20 cellular contexts compared by ENCODE assay signal in genomic region chr7:99038086-99038855, GRCh38.
"Had no signal": no experiment of that assay in that cellular context is flagged by ENCODE, and none has a peak within 500 bp of the region (broad histone marks: within the 10 kb centered on the region; RNA-seq: fewer than 3 reads in every experiment).

No MANE protein-coding gene starts in this region.

- H3K9me3 Mint-ChIP-seq: activated T-cell treated with anti-CD3 and anti-CD28 coated beads, Interleukin-2, amount 50 U/mL, for 4 hours; T-cell had no signal

- H3K4me1 Mint-ChIP-seq: activated CD8-positive, alpha-beta memory T cell treated with anti-CD3 and anti-CD28 coated beads, Interleukin-2, amount 10 ng/mL, durations not matched to agents 7 days and 5 days; T-cell had no signal

- DNase-seq: activated CD4-positive, alpha-beta T cell treated with anti-CD3 and anti-CD28 coated beads, Interleukin-2, amount 50 U/mL, for 48 hours; activated CD4-positive, CD25-positive, alpha-beta regulatory T cell treated with anti-CD3 and anti-CD28 coated beads, Interleukin-2, amount 50 U/mL, for 72 hours; activated CD8-positive, alpha-beta memory T cell treated with anti-CD3 and anti-CD28 coated beads, Interleukin-2, amount 10 ng/mL, durations not matched to agents 7 days and 5 days; activated gamma-delta T cell; activated T-cell treated with anti-CD3 and anti-CD28 coated beads, Interleukin-2, amount 50 U/mL, for 4 hours; dermis blood vessel endothelial cell; heart left ventricle; left cardiac atrium; lower lobe of right lung; right cardiac atrium; small intestine; stimulated activated CD4-positive, alpha-beta T cell treated with anti-CD3 and anti-CD28 coated beads, Interleukin-4, amount 100 ng/mL, for 24 hours; stimulated activated naive CD4-positive, alpha-beta T cell treated with Interleukin-2 at 50 U/mL for 16 hours; substantia nigra; T-cell; T-helper 9 cell had no signal

- H3K4me3 Mint-ChIP-seq: activated CD8-positive, alpha-beta memory T cell treated with anti-CD3 and anti-CD28 coated beads, Interleukin-2, amount 10 ng/mL, durations not matched to agents 7 days and 5 days; activated T-cell treated with anti-CD3 and anti-CD28 coated beads, Interleukin-2, amount 50 U/mL, for 4 hours; T-cell had no signal

- H3K4me3 ChIP-seq: ascending aorta, heart left ventricle, lower lobe of right lung, prostate gland had no signal

- H3K27ac Mint-ChIP-seq: activated CD8-positive, alpha-beta memory T cell treated with anti-CD3 and anti-CD28 coated beads, Interleukin-2, amount 10 ng/mL, durations not matched to agents 7 days and 5 days; T-cell had no signal

- H3K9me3 ChIP-seq: ascending aorta, heart left ventricle, lower lobe of right lung, prostate gland had no signal

- H3K27ac ChIP-seq: heart left ventricle, lower lobe of right lung, prostate gland had no signal

- H3K27me3 ChIP-seq: ascending aorta, heart left ventricle had no signal

- FAIRE-seq: bronchial epithelial cell, frontal cortex, small intestine had no signal

- H3K27me3 Mint-ChIP-seq: activated CD8-positive, alpha-beta memory T cell treated with anti-CD3 and anti-CD28 coated beads, Interleukin-2, amount 10 ng/mL, durations not matched to agents 7 days and 5 days; T-cell had no signal
